Comparison of ENCODE assay signal across 9 cellular contexts in genomic region chr1:99808391-99809115, GRCh38. TPM values are rescaled to one million over a fixed set of nuclear protein-coding genes. Genes with fewer than 3 reads are reported as not detected.
DNase-seq lines count a peak whose midpoint lies in the region; ATAC-seq, FAIRE-seq and TF ChIP-seq lines count a peak whose summit lies in the region.
"Had no signal": no experiment of that assay in that cellular context is flagged by ENCODE, and none has a peak within 500 bp of the region (broad histone marks: within the 10 kb centered on the region; RNA-seq: fewer than 3 reads in every experiment).

No MANE protein-coding gene starts in this region.

- no TSS peak for BruUV-seq in Panc1 (replicated peaks; lab: Mats Ljungman, UMichigan)
- no TSS peak for BruUV-seq in mammary epithelial cell (replicated peaks; lab: Mats Ljungman, UMichigan)

- H3K27ac ChIP-seq in Panc1 (ENCODE audit: low read length) (no peak overlapping the region), mammary epithelial cell (ENCODE audit: insufficient read depth, low read depth, low read length) (peak overlapping the region; percentile 16)

- intact Hi-C loops in Panc1 (cut with micrococcal nuclease; ENCODE audit: unreplicated experiment) = loop anchor here (5.0 to 10.0 kb wide), 3 partner anchors 226 to 1059 kb away; a partner anchor contains a TSS
- intact Hi-C loops in mammary epithelial cell (cut with micrococcal nuclease) = loop anchor here (1.0 to 10.0 kb wide), 8 partner anchors 164 to 1058 kb away; partner anchors contain the start of genes CDC14A and RTCA

- H3F3A ChIP-seq in Loucy (ENCODE audit: low read depth) = no peaks in the 10 kb centered on the region

- H3K36me3 Mint-ChIP-seq in HFFc6 (ENCODE audit: low read depth) = no peaks in the 10 kb centered on the region

- H2AFZ ChIP-seq in Loucy (ENCODE audit: low read length) = peak overlapping the region; percentile 87
- H2AFZ ChIP-seq in mammary epithelial cell (ENCODE audit: low read depth, low read length) = peak overlapping the region; percentile 78

- H3K36me3 ChIP-seq in Loucy (ENCODE audit: insufficient read depth, low read length) (no peaks in the 10 kb centered on the region), Panc1 (ENCODE audit: control insufficient read depth, insufficient read depth, low read length) (no peaks in the 10 kb centered on the region), mammary epithelial cell (ENCODE audit: insufficient read depth, low read length) (no peaks in the 10 kb centered on the region)

- FAIRE-seq in islet of Langerhans (lab: Jason Lieb, UNC) = peak; percentile 98

- in situ Hi-C loops in ACHN (cut with HindIII; ENCODE audit: low pct_ligation_motif_present, low pct_unique_long_range_greater_than_20kb, low sequenced_read_pairs) = no loop called here
- in situ Hi-C loops in Panc1 (cut with HindIII; ENCODE audit: low pct_unique_long_range_greater_than_20kb, low sequenced_read_pairs) = no loop called here
- in situ Hi-C loops in mammary epithelial cell (cut with MboI; ENCODE audit: low sequenced_read_pairs in 2 of 2) = loop anchor here (10.0 to 25.0 kb wide), 5 partner anchors 229 to 1066 kb away; partner anchors contain the start of genes RTCA (in 1 of the 2), SASS6 (in 1 of the 2) and TRMT13 (in 1 of the 2)

- CTCF ChIA-PET in Panc1 (lab: Charles Lee) (no interaction called here), mammary epithelial cell (lab: Charles Lee; ENCODE audit: low non-redundant PET) (no interaction called here)

- H3K79me2 ChIP-seq in Loucy (ENCODE audit: insufficient read depth, low read length) (no peaks in the 10 kb centered on the region), mammary epithelial cell (ENCODE audit: insufficient read depth, low read length) (no peaks in the 10 kb centered on the region)

- 17% methylated on average over 7 of the region's 7 CpGs for WGBS in mammary epithelial cell (ENCODE audit: low coverage, missing lambda C conversion rate)

- H3K4me1 ChIP-seq in Loucy (ENCODE audit: insufficient read depth, low read length, poor library complexity, severe bottlenecking) = peaks cover 16% of the 10 kb centered on the region
- H3K4me1 ChIP-seq in Panc1 (ENCODE audit: control insufficient read depth, insufficient read depth, low read length) = peaks cover 3% of the 10 kb centered on the region; the same call in 1 of the 2 replicates
- H3K4me1 ChIP-seq in mammary epithelial cell (ENCODE audit: insufficient read depth, low read length) = peaks cover 6% of the 10 kb centered on the region

- H3K27ac Mint-ChIP-seq in HFFc6 = peak overlapping the region; percentile 37; the same call in 1 of the 2 replicates
- H3K27ac Mint-ChIP-seq: T-helper 1 cell treated with Interleukin-12 subunit alpha and Interleukin-12 subunit beta and Interleukin-4 antibody, amounts not matched to agents 30 μg/mL and 1 μg/mL, for 36 hours had no signal

- peak overlapping the region; percentile 74 for H3K4me3 Mint-ChIP-seq in HFFc6
- H3K4me3 Mint-ChIP-seq: T-helper 1 cell treated with Interleukin-12 subunit alpha and Interleukin-12 subunit beta and Interleukin-4 antibody, amounts not matched to agents 30 μg/mL and 1 μg/mL, for 36 hours had no signal

- POLR2A ChIA-PET in Panc1 (lab: Charles Lee) = no interaction called here

- H3K9me3 Mint-ChIP-seq in HFFc6 = no peaks in the 10 kb centered on the region
- H3K9me3 Mint-ChIP-seq: T-helper 1 cell treated with Interleukin-12 subunit alpha and Interleukin-12 subunit beta and Interleukin-4 antibody, amounts not matched to agents 30 μg/mL and 1 μg/mL, for 36 hours had no signal

- H3K27me3 Mint-ChIP-seq in HFFc6 (ENCODE audit: insufficient read depth) = peaks cover 17% of the 10 kb centered on the region

- peak; percentile 59 for TF ChIP-seq CTCF in GM10266 (IDR thresholded peaks at IDR 0.05; ENCODE audit: control insufficient read depth, insufficient read depth, low read depth, missing control alignments)
- peak; percentile 89 for TF ChIP-seq CTCF in HFFc6 (IDR thresholded peaks at IDR 0.05)
- peak; percentile 75 for TF ChIP-seq CTCF in Loucy (conservative IDR thresholded peaks at IDR 0.05; ENCODE audit: low read length)
- TF ChIP-seq CTCF in Panc1 (IDR thresholded peaks at IDR 0.05) = peak; percentile 52
- TF ChIP-seq CTCF in mammary epithelial cell (conservative IDR thresholded peaks at IDR 0.05 in 1 of 2, IDR thresholded peaks at IDR 0.05 in 1 of 2; ENCODE audit: extremely low read depth in 1 of 2, insufficient read depth in 1 of 2, low read depth in 1 of 2, low read length in 2 of 2) = peak; percentile 47 to 49

- no peaks in the 10 kb centered on the region for H3K9me3 ChIP-seq in Loucy (ENCODE audit: insufficient read depth, low read depth, low read length)
- H3K9me3 ChIP-seq in Panc1 (ENCODE audit: control insufficient read depth, insufficient read depth, low read depth, low read length) = no peaks in the 10 kb centered on the region
- no peaks in the 10 kb centered on the region for H3K9me3 ChIP-seq in mammary epithelial cell (replicated peaks; ENCODE audit: insufficient read depth, low read length)

- H3K4me2 ChIP-seq in Loucy (ENCODE audit: low read depth, low read length, poor library complexity, severe bottlenecking) (peak overlapping the region; percentile 54), mammary epithelial cell (ENCODE audit: insufficient read depth, low read depth, low read length) (peak overlapping the region; percentile 31)

- peaks cover 7% of the 10 kb centered on the region; the same call in 1 of the 2 replicates for H3K4me1 Mint-ChIP-seq in HFFc6 (ENCODE audit: low read depth)

- peak; percentile 89 for ATAC-seq in Panc1

- H3K4me3 ChIP-seq in Loucy (ENCODE audit: low read length, poor library complexity, severe bottlenecking) (peak overlapping the region; percentile 29), Panc1 (ENCODE audit: low read depth in 2 of 2, low read length in 2 of 2) (no peak overlapping the region; a peak in 1 of 4 replicates), mammary epithelial cell (replicated peaks in 1 of 3; ENCODE audit: insufficient read depth in 1 of 3, low read depth in 2 of 3, low read length in 3 of 3) (no peak overlapping the region)

- no peaks in the 10 kb centered on the region for H3K9me2 ChIP-seq in Loucy (replicated peaks; ENCODE audit: low read depth, low read length)

- H3K27me3 ChIP-seq in Loucy (ENCODE audit: insufficient read depth, low read length, poor library complexity, severe bottlenecking) (no peaks in the 10 kb centered on the region), Panc1 (ENCODE audit: control insufficient read depth, insufficient read depth, low read length) (no peaks in the 10 kb centered on the region; the same call in 1 of the 2 replicates), mammary epithelial cell (ENCODE audit: insufficient read depth, low read length) (no peaks in the 10 kb centered on the region)

- dilution Hi-C loops in mammary epithelial cell (cut with HindIII; ENCODE audit: low sequenced_read_pairs) = no loop called here

- H3K9ac ChIP-seq in Loucy (ENCODE audit: low read depth, low read length, poor library complexity, severe bottlenecking) = peak overlapping the region; percentile 46
- peak overlapping the region; percentile 12 for H3K9ac ChIP-seq in mammary epithelial cell (ENCODE audit: insufficient read depth, low read length)

- H4K20me1 ChIP-seq in Loucy (ENCODE audit: insufficient read depth, low read length, poor library complexity, severe bottlenecking) = no peaks in the 10 kb centered on the region
- no peaks in the 10 kb centered on the region for H4K20me1 ChIP-seq in mammary epithelial cell (ENCODE audit: insufficient read depth, low read length)

- DNase-seq in ACHN = peak; percentile 80
- peak; percentile 68 for DNase-seq in GM10266 (ENCODE audit: extremely low spot score)
- DNase-seq in HFFc6 = peak; percentile 92
- peak; percentile 32 for DNase-seq in Panc1 (ENCODE audit: low read depth, low spot score)
- peak; percentile 81 for DNase-seq in mammary epithelial cell
- peak; percentile 41 for DNase-seq in stimulated activated CD4-positive, alpha-beta T cell treated with anti-CD3 and anti-CD28 coated beads, Interleukin-4, amount 100 ng/mL, for 24 hours

RNA-seq across cellular contexts. Expression of gene AGL, which starts 41.6 kb away (rescaled TPM):
- 1 to 10 TPM; 5.8 to 8.2 (median 7.2) TPM for total RNA-seq in HFFc6 (2021; fragmentation: NEBNext Ultra II Directional; extraction: Animal tissue kit (Norgen Biotek cat#: 25700))
- 12.0 TPM for total RNA-seq in Panc1 (2021; ENCODE audit: unreplicated experiment)
- polyA plus RNA-seq in Panc1 (2012; ENCODE audit: insufficient read length) = 4.3 TPM
- 10 to 100 TPM; 15.6 to 31.3 TPM for total RNA-seq in mammary epithelial cell
- 4.2 TPM for polyA plus RNA-seq in mammary epithelial cell
- 13.7 TPM for polyA minus RNA-seq in mammary epithelial cell

RNA-seq across cellular contexts. Expression of gene FRRS1, which starts 42.1 kb away (rescaled TPM):
- total RNA-seq in HFFc6 (2021; fragmentation: NEBNext Ultra II Directional; extraction: Animal tissue kit (Norgen Biotek cat#: 25700)) = 1 to 10 TPM in 1 of 6 experiments, under 1 TPM in 5; 0.22 to 1.1 (median 0.41) TPM
- total RNA-seq in Panc1 (2021; ENCODE audit: unreplicated experiment) (1.2 TPM), mammary epithelial cell (10 to 100 TPM in 1 of 2 donors, 1 to 10 TPM in 1; 9.9 to 31.0 TPM)
- 0.15 TPM for polyA plus RNA-seq in Panc1 (2012; ENCODE audit: insufficient read length)
- polyA plus RNA-seq in mammary epithelial cell = 6.1 TPM
- 6.2 TPM for polyA minus RNA-seq in mammary epithelial cell

Comparison
In these comparisons a context has a peak if more than half of its experiments do, and no peak if none do; other contexts are left out.
1. DNase-seq: peak in every context shown above with its lines; median percentile 92 in HFFc6; 81 in mammary epithelial cell; 80 in ACHN; 68 in GM10266; 41 in stimulated activated CD4-positive, alpha-beta T cell treated with anti-CD3 and anti-CD28 coated beads, Interleukin-4, amount 100 ng/mL, for 24 hours; 32 in Panc1.
2. in situ Hi-C loops: an anchor here in mammary epithelial cell (10.0 to 25.0 kb wide); none called in ACHN and Panc1.